ENCODE assay signal across 27 cellular contexts in the genomic region with DNA sequence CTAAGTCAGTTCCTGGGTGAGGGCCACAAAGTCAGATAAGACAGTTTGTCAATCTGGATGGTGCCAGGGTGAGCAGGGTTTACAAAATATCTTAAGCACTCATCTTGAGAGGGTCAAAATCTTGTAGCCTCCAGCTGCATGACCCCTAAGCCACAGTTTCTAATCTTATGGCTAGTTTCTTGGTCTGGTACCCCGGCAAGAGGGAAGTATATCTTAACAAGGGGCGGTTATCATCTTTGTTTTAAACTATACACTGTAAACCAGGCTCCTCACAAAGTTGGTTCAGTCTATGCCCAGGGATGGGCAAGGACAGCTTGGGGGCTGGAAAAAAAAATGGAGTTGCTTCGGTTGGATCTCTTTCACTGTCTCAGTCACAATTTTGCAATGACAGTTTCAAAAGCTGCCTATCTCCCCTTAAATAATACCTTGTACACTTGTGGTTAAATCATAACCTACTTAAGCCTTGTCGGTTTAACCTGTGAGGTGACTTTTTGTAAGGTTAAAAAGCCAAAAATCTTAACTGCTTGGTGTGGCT.
"Had no signal": no experiment of that assay in that cellular context is flagged by ENCODE, and none has a peak within 500 bp of the region (broad histone marks: within the 10 kb centered on the region; RNA-seq: fewer than 3 reads in every experiment).

No MANE protein-coding gene starts in this region.

- H3K27me3 ChIP-seq: ascending aorta, dorsolateral prefrontal cortex, foreskin keratinocyte, gastrocnemius medialis, heart left ventricle had no signal

- DNase-seq: activated CD4-positive, alpha-beta memory T cell treated with anti-CD3 and anti-CD28 coated beads for 36 hours; activated CD4-positive, alpha-beta T cell treated with anti-CD3 and anti-CD28 coated beads for 36 hours; activated CD4-positive, alpha-beta T cell treated with anti-CD3 and anti-CD28 coated beads, Interleukin-2, amount 10 ng/mL, durations not matched to agents 24 days and 14 days; activated CD4-positive, CD25-positive, alpha-beta regulatory T cell; activated CD4-positive, CD25-positive, alpha-beta regulatory T cell treated with anti-CD3 and anti-CD28 coated beads, Interleukin-2, amount 50 U/mL, for 72 hours; activated CD8-positive, alpha-beta memory T cell treated with anti-CD3 and anti-CD28 coated beads, Interleukin-2, amount 10 ng/mL, durations not matched to agents 7 days and 5 days; activated CD8-positive, alpha-beta memory T cell treated with anti-CD3 and anti-CD28 coated beads, Interleukin-2, amount 50 U/mL, for 4 hours; activated CD8-positive, alpha-beta T cell treated with anti-CD3 and anti-CD28 coated beads, Interleukin-2, amount 10 ng/mL, durations not matched to agents 7 days and 5 days; activated gamma-delta T cell; activated naive CD4-positive, alpha-beta T cell; activated naive CD4-positive, alpha-beta T cell treated with anti-CD3 and anti-CD28 coated beads, Interleukin-2, amount 10 ng/mL, durations not matched to agents 7 days and 5 days; activated naive CD8-positive, alpha-beta T cell treated with anti-CD3 and anti-CD28 coated beads, Interleukin-2, amount 10 ng/mL, durations not matched to agents 7 days and 5 days; activated T-cell treated with anti-CD3 and anti-CD28 coated beads, Interleukin-2, amount 50 U/mL, for 1 hour; activated T-cell treated with anti-CD3 and anti-CD28 coated beads, Interleukin-2, amount 50 U/mL, for 48 hours; dorsolateral prefrontal cortex; effector memory CD4-positive, alpha-beta T cell; endodermal cell; foreskin keratinocyte; gastrocnemius medialis; glutamatergic neuron; heart left ventricle; T-cell; T-helper 9 cell had no signal

- H3K9me3 ChIP-seq: ascending aorta, gastrocnemius medialis, heart left ventricle had no signal

- H3K4me1 ChIP-seq: ascending aorta, gastrocnemius medialis had no signal

- H3K36me3 ChIP-seq: ascending aorta, gastrocnemius medialis, heart left ventricle had no signal

- H3K27ac ChIP-seq: ascending aorta, coronary artery, dorsolateral prefrontal cortex, foreskin keratinocyte, gastrocnemius medialis, heart left ventricle had no signal

- H3K4me3 ChIP-seq: ascending aorta, coronary artery, dorsolateral prefrontal cortex, gastrocnemius medialis, heart left ventricle had no signal

- ATAC-seq: activated CD4-positive, alpha-beta T cell treated with anti-CD3 and anti-CD28 coated beads for 36 hours; activated CD8-positive, alpha-beta memory T cell treated with anti-CD3 and anti-CD28 coated beads, Interleukin-2, amount 10 ng/mL, durations not matched to agents 7 days and 5 days; activated CD8-positive, alpha-beta T cell treated with anti-CD3 and anti-CD28 coated beads, Interleukin-2, amount 10 ng/mL, durations not matched to agents 7 days and 5 days; activated naive CD4-positive, alpha-beta T cell treated with anti-CD3 and anti-CD28 coated beads, Interleukin-2, amount 50 U/mL, for 72 hours; esophagus mucosa; foreskin keratinocyte; gastrocnemius medialis; heart left ventricle; T-cell had no signal
